Comparison of ENCODE assay signal across 10 cellular contexts in genomic region chr11:102882389-102883024, GRCh38. TPM values are rescaled to one million over a fixed set of nuclear protein-coding genes. Genes with fewer than 3 reads are reported as not detected.
DNase-seq lines count a peak whose midpoint lies in the region; ATAC-seq, FAIRE-seq and TF ChIP-seq lines count a peak whose summit lies in the region.
"Had no signal": no experiment of that assay in that cellular context is flagged by ENCODE, and none has a peak within 500 bp of the region (broad histone marks: within the 10 kb centered on the region; RNA-seq: fewer than 3 reads in every experiment).

No MANE protein-coding gene starts in this region.

- intact Hi-C loops in GM12878 (cut with micrococcal nuclease; ENCODE audit: unreplicated experiment) (no loop called here), upper lobe of right lung (cut with DNase I) (no loop called here)

- H3K4me3 Mint-ChIP-seq in activated naive CD8-positive, alpha-beta T cell treated with anti-CD3 and anti-CD28 coated beads, Interleukin-2, amount 50 U/mL, for 24 hours, result no peak overlapping the region
- H3K4me3 Mint-ChIP-seq in activated naive CD8-positive, alpha-beta T cell treated with anti-CD3 and anti-CD28 coated beads for 36 hours, result no peak overlapping the region

- SMC1A ChIA-PET in GM12878 (lab: Charles Lee; ENCODE audit: uncharacterized antibody, unreplicated experiment), result interaction anchor here (0.6 to 1.1 kb wide), 5 partner anchors 8 to 270 kb away, joined by 3 to 7 read pairs (median 3); no protein-coding TSS in a partner anchor

- in situ Hi-C loops in GM12878 (cut with MboI), result no loop called here

- H3K9me3 ChIP-seq in GM12878 (replicated peaks; ENCODE audit: control insufficient read depth, insufficient read depth, low read length) (no peaks in the 10 kb centered on the region), upper lobe of right lung (no peaks in the 10 kb centered on the region)

- H3K9me3 Mint-ChIP-seq in activated naive CD8-positive, alpha-beta T cell treated with anti-CD3 and anti-CD28 coated beads, Interleukin-2, amount 50 U/mL, for 24 hours, result no peaks in the 10 kb centered on the region
- no peaks in the 10 kb centered on the region for H3K9me3 Mint-ChIP-seq in activated naive CD8-positive, alpha-beta T cell treated with anti-CD3 and anti-CD28 coated beads for 36 hours

- H3K36me3 ChIP-seq in GM12878 (ENCODE audit: control insufficient read depth in 2 of 2, insufficient read depth in 2 of 2, low read length in 1 of 2) (no peaks in the 10 kb centered on the region), upper lobe of right lung (no peaks in the 10 kb centered on the region)

- no peaks in the 10 kb centered on the region for H3K27me3 ChIP-seq in GM12878 (replicated peaks in 1 of 2; ENCODE audit: control insufficient read depth in 2 of 2, insufficient read depth in 2 of 2, low read length in 1 of 2)
- H3K27me3 ChIP-seq in upper lobe of right lung, result no peaks in the 10 kb centered on the region

- H4K20me1 ChIP-seq in GM12878 (ENCODE audit: control insufficient read depth, insufficient read depth), result no peaks in the 10 kb centered on the region

- peak; percentile 61 for ATAC-seq in activated naive CD8-positive, alpha-beta T cell treated with anti-CD3 and anti-CD28 coated beads, Interleukin-2, amount 50 U/mL, for 24 hours
- ATAC-seq in HG02970 (IDR thresholded peaks at IDR 0.05; ENCODE audit: low FRiP score, unreplicated experiment) (peak; percentile 55), GM12878 (peak; percentile 92), upper lobe of right lung (peak; percentile 66)

- FAIRE-seq in GM12878 (lab: Jason Lieb, UNC), result peak; percentile 27

- TF ChIP-seq CTCF in GM12878 (IDR thresholded peaks at IDR 0.05 in 2 of 3, conservative IDR thresholded peaks at IDR 0.05 in 1 of 3; ENCODE audit: control insufficient read depth in 2 of 3, extremely low read depth in 1 of 3, insufficient read depth in 1 of 3, low read depth in 3 of 3, low read length in 3 of 3) (no peak), upper lobe of right lung (IDR thresholded peaks at IDR 0.05) (no peak)

- TF ChIP-seq RAD21 in GM12878 (IDR thresholded peaks at IDR 0.05; ENCODE audit: insufficient read depth, low read depth, low read length), result no peak

- H3K79me2 ChIP-seq in GM12878 (ENCODE audit: control insufficient read depth, insufficient read depth, low read length), result no peaks in the 10 kb centered on the region

- no TSS peak for BruUV-seq in GM12878 (replicated peaks; lab: Mats Ljungman, UMichigan)

- H2AFZ ChIP-seq in GM12878 (ENCODE audit: control insufficient read depth, low read depth, low read length), result no peak overlapping the region

- POLR2A ChIA-PET in GM12878 (lab: Charles Lee), result interaction anchor here (0.8 kb wide), 1 partner anchor 38 kb away, joined by 4 read pairs; no protein-coding TSS in a partner anchor

- H3K4me3 ChIP-seq in GM12878, result no peak overlapping the region
- no peak overlapping the region for H3K4me3 ChIP-seq in upper lobe of right lung

- 38% methylated on average over 4 of the region's 4 CpGs for WGBS in GM12878 (ENCODE audit: insufficient coverage, insufficient replicate concordance, low lambda C conversion rate, missing lambda C conversion rate)

- no peak overlapping the region for H3K27ac Mint-ChIP-seq in activated naive CD8-positive, alpha-beta T cell treated with anti-CD3 and anti-CD28 coated beads, Interleukin-2, amount 50 U/mL, for 24 hours
- no peak overlapping the region for H3K27ac Mint-ChIP-seq in activated naive CD8-positive, alpha-beta T cell treated with anti-CD3 and anti-CD28 coated beads for 36 hours

- no peak for DNase-seq in activated naive CD8-positive, alpha-beta T cell treated with anti-CD3 and anti-CD28 coated beads, Interleukin-2, amount 50 U/mL, for 24 hours
- DNase-seq in activated naive CD8-positive, alpha-beta T cell treated with anti-CD3 and anti-CD28 coated beads for 36 hours, result no peak
- DNase-seq in GM12878 (ENCODE audit: low read depth, low spot score), result peak; percentile 64
- no peak for DNase-seq in upper lobe of right lung
- no peak for DNase-seq in stimulated activated CD4-positive, alpha-beta T cell treated with anti-CD3 and anti-CD28 coated beads, Interleukin-4, amount 100 ng/mL, for 1 hour
- DNase-seq in NCI-H69 (lab: John Stamatoyannopoulos, UW), result no peak
- DNase-seq in NCI-H128 (lab: John Stamatoyannopoulos, UW; ENCODE audit: unreplicated experiment), result no peak
- DNase-seq: foreskin melanocyte had no signal

- CTCF ChIA-PET in GM12878 (lab: Yijun Ruan, JAX), result interaction anchor here (0.7 kb wide), 1 partner anchor 58 kb away, joined by 4 read pairs; no protein-coding TSS in a partner anchor

- H3K4me2 ChIP-seq in GM12878 (ENCODE audit: control insufficient read depth, insufficient read depth), result no peak overlapping the region

- H3K4me1 ChIP-seq in GM12878 (ENCODE audit: control insufficient read depth, insufficient read depth, low read length), result peaks cover 3% of the 10 kb centered on the region; the same call in 1 of the 2 replicates
- H3K4me1 ChIP-seq in upper lobe of right lung, result no peaks in the 10 kb centered on the region

- peak overlapping the region; percentile 64 for H3K27ac ChIP-seq in GM12878 (ENCODE audit: control insufficient read depth, insufficient read depth)
- no peak overlapping the region for H3K27ac ChIP-seq in upper lobe of right lung
- H3K27ac ChIP-seq: VCaP had no signal

- peaks cover 5% of the 10 kb centered on the region for H3K27me3 Mint-ChIP-seq in activated naive CD8-positive, alpha-beta T cell treated with anti-CD3 and anti-CD28 coated beads, Interleukin-2, amount 50 U/mL, for 24 hours
- H3K27me3 Mint-ChIP-seq in activated naive CD8-positive, alpha-beta T cell treated with anti-CD3 and anti-CD28 coated beads for 36 hours, result peaks cover 3% of the 10 kb centered on the region

- H3K36me3 Mint-ChIP-seq in activated naive CD8-positive, alpha-beta T cell treated with anti-CD3 and anti-CD28 coated beads, Interleukin-2, amount 50 U/mL, for 24 hours (ENCODE audit: low read depth), result no peaks in the 10 kb centered on the region
- no peaks in the 10 kb centered on the region for H3K36me3 Mint-ChIP-seq in activated naive CD8-positive, alpha-beta T cell treated with anti-CD3 and anti-CD28 coated beads for 36 hours

- RAD21 ChIA-PET in GM12878 (lab: Charles Lee; ENCODE audit: unreplicated experiment), result interaction anchor here (0.8 to 1.1 kb wide), 4 partner anchors 32 to 149 kb away, joined by 3 to 5 read pairs (median 4); no protein-coding TSS in a partner anchor

- no peak for TF ChIP-seq POLR2A in GM12878 (IDR thresholded peaks at IDR 0.05; ENCODE audit: low read depth, low read length)

- TF ChIP-seq EP300 in GM12878 (IDR thresholded peaks at IDR 0.05; ENCODE audit: borderline replicate concordance in 1 of 2, control insufficient read depth in 1 of 2, low read depth in 2 of 2, low read length in 2 of 2), result peak in 1 of 2 experiments; percentile 35; a peak in 1 of 4 replicates

- peaks cover 5% of the 10 kb centered on the region for H3K4me1 Mint-ChIP-seq in activated naive CD8-positive, alpha-beta T cell treated with anti-CD3 and anti-CD28 coated beads, Interleukin-2, amount 50 U/mL, for 24 hours
- no peaks in the 10 kb centered on the region for H3K4me1 Mint-ChIP-seq in activated naive CD8-positive, alpha-beta T cell treated with anti-CD3 and anti-CD28 coated beads for 36 hours

- H3K9ac ChIP-seq in GM12878 (ENCODE audit: control insufficient read depth, insufficient read depth, low read length), result no peak overlapping the region

TF ChIP-seq in GM12878, 131 proteins besides CTCF, POLR2A, EP300 and RAD21 (continues in another document):
- no peak for TF ChIP-seq BACH1 (IDR thresholded peaks at IDR 0.05; ENCODE audit: borderline replicate concordance)
- peak; percentile 91 to 93 for TF ChIP-seq IKZF2 (IDR thresholded peaks at IDR 0.05)
- TF ChIP-seq ESRRA (IDR thresholded peaks at IDR 0.05; ENCODE audit: low read length), result no peak

RNA-seq across cellular contexts. Expression of gene MMP12, which starts 7.7 kb away (rescaled TPM):
- not detected for total RNA-seq in activated naive CD8-positive, alpha-beta T cell treated with anti-CD3 and anti-CD28 coated beads for 36 hours
- total RNA-seq in GM12878 (2013; cell fraction: nucleolus; rRNA removed), result not detected in 2 replicates
- not detected in 2 replicates for total RNA-seq in GM12878 (2014; rRNA removed)
- total RNA-seq in GM12878 (2014; rRNA removed; fragmentation: Illumina TruSeq; extraction: Trizol), result not detected in 2 replicates
- total RNA-seq in GM12878 (2021), result not detected in 2 replicates
- polyA plus RNA-seq in GM12878 (2011; ENCODE audit: low read depth), result not detected
- 0.06 and 0.14 TPM in 2 replicates for polyA plus RNA-seq in GM12878 (2011; rRNA removed)
- 0.03 TPM in 1 of 2 replicates, not detected in the other for polyA plus RNA-seq in GM12878 (2011; cell fraction: cytosol; rRNA removed)
- polyA plus RNA-seq in GM12878 (2011; cell fraction: nucleus; rRNA removed), result 0.09 and 0.16 TPM in 2 replicates
- not detected in 2 replicates for polyA plus RNA-seq in GM12878 (2012)
- not detected in 2 replicates for polyA plus RNA-seq in GM12878 (2014; fragmentation: Illumina TruSeq; extraction: Trizol)
- not detected for polyA plus RNA-seq in GM12878 (2014; fragmentation: Nextera tagmentation; extraction: Ambion mirVana)
- polyA plus RNA-seq in GM12878 (2014; rRNA removed), result not detected in 2 replicates
- not detected for polyA plus RNA-seq in GM12878 (2016; fragmentation: Nextera tagmentation; extraction: Ambion mirVana)
- not detected in 2 replicates for polyA minus RNA-seq in GM12878 (2011; rRNA and poly(A)+ RNA removed)
- not detected in 2 replicates for polyA minus RNA-seq in GM12878 (2011; cell fraction: cytosol; rRNA and poly(A)+ RNA removed)
- not detected in 2 replicates for polyA minus RNA-seq in GM12878 (2011; cell fraction: nucleus; rRNA and poly(A)+ RNA removed)
- 0.75 TPM for total RNA-seq in upper lobe of right lung

RNA-seq across cellular contexts. Expression of gene MMP3, which starts 39.1 kb away (rescaled TPM):
- total RNA-seq in activated naive CD8-positive, alpha-beta T cell treated with anti-CD3 and anti-CD28 coated beads for 36 hours, result not detected
- not detected in 2 replicates for total RNA-seq in GM12878 (2013; cell fraction: nucleolus; rRNA removed)
- not detected in 2 replicates for total RNA-seq in GM12878 (2014; rRNA removed)
- total RNA-seq in GM12878 (2014; rRNA removed; fragmentation: Illumina TruSeq; extraction: Trizol), result not detected in 2 replicates
- total RNA-seq in GM12878 (2021), result not detected in 2 replicates
- polyA plus RNA-seq in GM12878 (2011; ENCODE audit: low read depth), result not detected
- polyA plus RNA-seq in GM12878 (2011; rRNA removed), result 1.2 and 2.3 TPM in 2 replicates
- polyA plus RNA-seq in GM12878 (2011; cell fraction: cytosol; rRNA removed), result 0.40 and 0.78 TPM in 2 replicates
- polyA plus RNA-seq in GM12878 (2011; cell fraction: nucleus; rRNA removed), result 0.89 and 1.8 TPM in 2 replicates
- not detected in 2 replicates for polyA plus RNA-seq in GM12878 (2012)
- polyA plus RNA-seq in GM12878 (2014; fragmentation: Illumina TruSeq; extraction: Trizol), result not detected in 2 replicates
- polyA plus RNA-seq in GM12878 (2014; fragmentation: Nextera tagmentation; extraction: Ambion mirVana), result under 1 TPM in 1 of 2 experiments, not detected in 1; 0.02 TPM
- polyA plus RNA-seq in GM12878 (2014; rRNA removed), result not detected in 2 replicates
- not detected for polyA plus RNA-seq in GM12878 (2016; fragmentation: Nextera tagmentation; extraction: Ambion mirVana)
- 0.26 TPM in 1 of 2 replicates, not detected in the other for polyA minus RNA-seq in GM12878 (2011; rRNA and poly(A)+ RNA removed)
- polyA minus RNA-seq in GM12878 (2011; cell fraction: cytosol; rRNA and poly(A)+ RNA removed), result not detected in 2 replicates
- 0.29 TPM in 1 of 2 replicates, not detected in the other for polyA minus RNA-seq in GM12878 (2011; cell fraction: nucleus; rRNA and poly(A)+ RNA removed)
- total RNA-seq in upper lobe of right lung, result not detected
